ENCODE assay signal across 12 cellular contexts in genomic region chr5:59357421-59357977, GRCh38.
DNase-seq lines count a peak whose midpoint lies in the region; ATAC-seq and TF ChIP-seq lines count a peak whose summit lies in the region.
"Had no signal": no experiment of that assay in that cellular context is flagged by ENCODE, and none has a peak within 500 bp of the region (broad histone marks: within the 10 kb centered on the region; RNA-seq: fewer than 3 reads in every experiment).

No MANE protein-coding gene starts in this region.

- DNase-seq in M059J (ENCODE audit: low read depth) = peak; percentile 14
- DNase-seq in UCSD-AML1 (lab: John Stamatoyannopoulos, UW; ENCODE audit: unreplicated experiment) = peak; percentile 26
- DNase-seq in iPS-NIHi7 (ENCODE audit: extremely low spot score) = peak; percentile 16
- peak; percentile 77 for DNase-seq in retinal pigment epithelial cell (ENCODE audit: low read depth)
- no peak for DNase-seq in CD14-positive monocyte (ENCODE audit: low spot score)
- no peak for DNase-seq in activated naive CD4-positive, alpha-beta T cell treated with Interleukin-2 at 50 U/mL for 16 hours
- no peak for DNase-seq in activated CD4-positive, alpha-beta T cell treated with anti-CD3 and anti-CD28 coated beads for 1 hour
- DNase-seq: activated CD4-positive, alpha-beta T cell treated with anti-CD3 and anti-CD28 coated beads, Interleukin-2, amount 10 ng/mL, durations not matched to agents 7 days and 5 days; activated naive CD8-positive, alpha-beta T cell treated with anti-CD3 and anti-CD28 coated beads for 36 hours; left colon had no signal

- no peak overlapping the region for H3K4me3 ChIP-seq in retinal pigment epithelial cell (ENCODE audit: low read length)
- H3K4me3 ChIP-seq: Peyer's patch had no signal

- H3K27me3 Mint-ChIP-seq in CD14-positive monocyte (ENCODE audit: low read depth in 3 of 3) = no peaks in the 10 kb centered on the region

- H3K4me3 Mint-ChIP-seq in CD14-positive monocyte = no peak overlapping the region
- H3K4me3 Mint-ChIP-seq: activated CD4-positive, alpha-beta T cell treated with anti-CD3 and anti-CD28 coated beads, Interleukin-2, amount 10 ng/mL, durations not matched to agents 7 days and 5 days; activated naive CD8-positive, alpha-beta T cell treated with anti-CD3 and anti-CD28 coated beads for 36 hours had no signal

- H3K36me3 Mint-ChIP-seq in CD14-positive monocyte = no peaks in the 10 kb centered on the region
- H3K36me3 Mint-ChIP-seq: activated naive CD8-positive, alpha-beta T cell treated with anti-CD3 and anti-CD28 coated beads for 36 hours had no signal

- intact Hi-C loops in CD14-positive monocyte (cut with micrococcal nuclease) = no loop called here

- H3K9me3 Mint-ChIP-seq in CD14-positive monocyte = peaks cover 0 to 2% (median 0%) of the 10 kb centered on the region in 7 donors
- H3K9me3 Mint-ChIP-seq: activated CD4-positive, alpha-beta T cell treated with anti-CD3 and anti-CD28 coated beads, Interleukin-2, amount 10 ng/mL, durations not matched to agents 7 days and 5 days; activated naive CD8-positive, alpha-beta T cell treated with anti-CD3 and anti-CD28 coated beads for 36 hours had no signal

- TF ChIP-seq CTCF in retinal pigment epithelial cell (conservative IDR thresholded peaks at IDR 0.05; ENCODE audit: low read depth, low read length) (no peak), CD14-positive monocyte (IDR thresholded peaks at IDR 0.05) (no peak)

- peak overlapping the region in 1 of 7 donors; percentile 16 for H3K27ac Mint-ChIP-seq in CD14-positive monocyte
- H3K27ac Mint-ChIP-seq: activated CD4-positive, alpha-beta T cell treated with anti-CD3 and anti-CD28 coated beads, Interleukin-2, amount 10 ng/mL, durations not matched to agents 7 days and 5 days; activated naive CD8-positive, alpha-beta T cell treated with anti-CD3 and anti-CD28 coated beads for 36 hours had no signal

- peaks cover 22% of the 10 kb centered on the region for H3K4me1 Mint-ChIP-seq in CD14-positive monocyte
- H3K4me1 Mint-ChIP-seq: activated CD4-positive, alpha-beta T cell treated with anti-CD3 and anti-CD28 coated beads, Interleukin-2, amount 10 ng/mL, durations not matched to agents 7 days and 5 days had no signal

- ATAC-seq in HG02840 (IDR thresholded peaks at IDR 0.05; ENCODE audit: low FRiP score, unreplicated experiment) = no peak

Comparison
In these comparisons a context has a peak if more than half of its experiments do, and no peak if none do; other contexts are left out.
1. DNase-seq: peak in M059J (single experiment), UCSD-AML1 (single experiment), iPS-NIHi7 (single experiment) and retinal pigment epithelial cell (single experiment); none in CD14-positive monocyte (single experiment), activated naive CD4-positive, alpha-beta T cell treated with Interleukin-2 at 50 U/mL for 16 hours (single experiment) and activated CD4-positive, alpha-beta T cell treated with anti-CD3 and anti-CD28 coated beads for 1 hour (single experiment).